Comparison of ENCODE assay signal across 23 cellular contexts in the genomic region with DNA sequence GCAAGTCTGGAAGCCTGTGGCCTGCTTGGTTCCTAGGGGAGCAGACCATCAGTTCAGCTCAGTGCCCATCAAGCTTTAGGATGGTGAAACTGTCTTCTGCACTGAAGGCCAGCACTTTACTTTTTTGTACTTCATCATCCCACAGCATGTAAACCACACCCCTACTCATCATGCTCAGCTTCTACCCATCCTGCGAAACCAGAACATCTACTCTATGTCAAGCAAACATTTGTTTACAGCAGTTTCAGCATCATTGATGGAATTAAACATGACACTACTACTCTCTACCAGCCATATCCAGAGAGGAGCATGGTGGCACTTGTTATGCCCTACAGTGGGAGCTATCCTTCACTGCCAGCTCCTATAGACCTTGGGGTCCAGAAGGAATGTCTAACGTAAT.
DNase-seq lines count a peak whose midpoint lies in the region; FAIRE-seq and TF ChIP-seq lines count a peak whose summit lies in the region.
"Had no signal": no experiment of that assay in that cellular context is flagged by ENCODE, and none has a peak within 500 bp of the region (broad histone marks: within the 10 kb centered on the region; RNA-seq: fewer than 3 reads in every experiment).

No MANE protein-coding gene starts in this region.

- TF ChIP-seq POLR2A in breast epithelium (IDR thresholded peaks at IDR 0.05): no peak

- H3K4me3 Mint-ChIP-seq in MCF 10A (ENCODE audit: unreplicated experiment): no peak overlapping the region
- H3K4me3 Mint-ChIP-seq in activated naive CD4-positive, alpha-beta T cell treated with anti-CD3 and anti-CD28 coated beads for 36 hours: no peak overlapping the region
- H3K4me3 Mint-ChIP-seq: B cell; CD4-positive, alpha-beta T cell; CD8-positive, alpha-beta T cell had no signal

- peak; percentile 23 for FAIRE-seq in keratinocyte (lab: Jason Lieb, UNC)
- FAIRE-seq: A549, D721Med, G401.6, GM12892, GM18507 had no signal

- H3K9ac ChIP-seq in keratinocyte (ENCODE audit: control insufficient read depth, extremely low read depth, insufficient read depth, low read length): no peak overlapping the region
- H3K9ac ChIP-seq: BLaER1 treated with 17β-estradiol and CSF1 and Interleukin-3, amounts not matched to agents 10 nM and 100 nM had no signal

- no peaks in the 10 kb centered on the region for H3K9me3 Mint-ChIP-seq in MCF 10A (ENCODE audit: unreplicated experiment)
- no peaks in the 10 kb centered on the region for H3K9me3 Mint-ChIP-seq in activated naive CD4-positive, alpha-beta T cell treated with anti-CD3 and anti-CD28 coated beads for 36 hours
- H3K9me3 Mint-ChIP-seq: CD4-positive, alpha-beta T cell; CD8-positive, alpha-beta T cell had no signal

- no peaks in the 10 kb centered on the region for H3K27me3 Mint-ChIP-seq in MCF 10A (ENCODE audit: insufficient read depth, unreplicated experiment)
- H3K27me3 Mint-ChIP-seq in activated naive CD4-positive, alpha-beta T cell treated with anti-CD3 and anti-CD28 coated beads for 36 hours (ENCODE audit: low read depth): no peaks in the 10 kb centered on the region
- H3K27me3 Mint-ChIP-seq: B cell; CD4-positive, alpha-beta T cell had no signal

- no peak overlapping the region for H2AFZ ChIP-seq in keratinocyte (ENCODE audit: control insufficient read depth, low read length)

- H3K4me2 ChIP-seq in keratinocyte (ENCODE audit: control insufficient read depth, extremely low read depth, insufficient read depth, low read depth, low read length): no peak overlapping the region
- H3K4me2 ChIP-seq: A549 had no signal

- no peaks in the 10 kb centered on the region for H3K27me3 ChIP-seq in breast epithelium
- H3K27me3 ChIP-seq in keratinocyte (ENCODE audit: control insufficient read depth, extremely low read depth, insufficient read depth, low read length): no peaks in the 10 kb centered on the region
- H3K27me3 ChIP-seq: BLaER1 treated with 17β-estradiol and CSF1 and Interleukin-3, amounts not matched to agents 10 nM and 100 nM had no signal

- no peaks in the 10 kb centered on the region for H4K20me1 ChIP-seq in keratinocyte (ENCODE audit: control insufficient read depth, extremely low read depth, insufficient read depth, low read length)
- H4K20me1 ChIP-seq: BLaER1 treated with 17β-estradiol and CSF1 and Interleukin-3, amounts not matched to agents 10 nM and 100 nM had no signal

- no peaks in the 10 kb centered on the region for H3K9me3 ChIP-seq in breast epithelium
- no peaks in the 10 kb centered on the region for H3K9me3 ChIP-seq in keratinocyte (ENCODE audit: control insufficient read depth, low read depth, low read length)
- H3K9me3 ChIP-seq: A549, Caco-2 had no signal

- H3K4me1 ChIP-seq in breast epithelium (no peaks in the 10 kb centered on the region), keratinocyte (ENCODE audit: control insufficient read depth, extremely low read depth, insufficient read depth, low read length) (no peaks in the 10 kb centered on the region)
- H3K4me1 ChIP-seq: A549 had no signal

- H3K36me3 ChIP-seq in breast epithelium: no peaks in the 10 kb centered on the region
- H3K36me3 ChIP-seq in keratinocyte (ENCODE audit: control insufficient read depth in 2 of 2, extremely low read depth in 1 of 2, insufficient read depth in 2 of 2, low read length in 2 of 2): no peaks in the 10 kb centered on the region
- H3K36me3 ChIP-seq: BLaER1 treated with 17β-estradiol and CSF1 and Interleukin-3, amounts not matched to agents 10 nM and 100 nM had no signal

- POLR2A ChIA-PET in MCF 10A (lab: Yijun Ruan, JAX): no interaction called here

- no peaks in the 10 kb centered on the region for H3K4me1 Mint-ChIP-seq in MCF 10A (ENCODE audit: insufficient read depth, unreplicated experiment)
- H3K4me1 Mint-ChIP-seq in activated naive CD4-positive, alpha-beta T cell treated with anti-CD3 and anti-CD28 coated beads for 36 hours (ENCODE audit: low read depth): no peaks in the 10 kb centered on the region
- H3K4me1 Mint-ChIP-seq: B cell had no signal

- DNase-seq in MCF 10A (ENCODE audit: unreplicated experiment): no peak
- no peak for DNase-seq in breast epithelium (ENCODE audit: low spot score in 2 of 2)
- DNase-seq in epithelial cell of esophagus (ENCODE audit: low read depth): peak; percentile 55
- no peak for DNase-seq in keratinocyte (ENCODE audit: low read depth, low spot score)
- no peak for DNase-seq in germinal center (ENCODE audit: low spot score)
- no peak for DNase-seq in activated naive CD4-positive, alpha-beta T cell treated with anti-CD3 and anti-CD28 coated beads for 36 hours
- DNase-seq in retina: no peak
- DNase-seq: AML-193; Caco-2; Calu3; CD4-positive, alpha-beta T cell; CD8-positive, alpha-beta T cell; DMS79 treated with DMSO at 0.1 percent for 48 hours; GF-D8 had no signal

- intact Hi-C loops in MCF 10A (cut with micrococcal nuclease) (no loop called here), breast epithelium (cut with DNase I; ENCODE audit: low total_unique reads) (no loop called here)
- intact Hi-C loops in activated naive CD4-positive, alpha-beta T cell treated with anti-CD3 and anti-CD28 coated beads for 36 hours (cut with micrococcal nuclease): no loop called here

- CTCF ChIA-PET in MCF 10A (lab: Yijun Ruan, JAX): interaction anchor here (0.8 kb wide), 1 partner anchor 22 kb away, joined by 3 read pairs; no protein-coding TSS in a partner anchor
- CTCF ChIA-PET in activated naive CD4-positive, alpha-beta T cell treated with anti-CD3 and anti-CD28 coated beads for 36 hours (lab: Charles Lee): no interaction called here

- peak overlapping the region; percentile 5 for H3K27ac Mint-ChIP-seq in MCF 10A (ENCODE audit: low read depth, unreplicated experiment)
- no peak overlapping the region for H3K27ac Mint-ChIP-seq in activated naive CD4-positive, alpha-beta T cell treated with anti-CD3 and anti-CD28 coated beads for 36 hours
- H3K27ac Mint-ChIP-seq: B cell; CD4-positive, alpha-beta T cell; CD8-positive, alpha-beta T cell had no signal

- no peaks in the 10 kb centered on the region for H3K36me3 Mint-ChIP-seq in MCF 10A (ENCODE audit: insufficient read depth, unreplicated experiment)
- H3K36me3 Mint-ChIP-seq in activated naive CD4-positive, alpha-beta T cell treated with anti-CD3 and anti-CD28 coated beads for 36 hours (ENCODE audit: low read depth): no peaks in the 10 kb centered on the region
- H3K36me3 Mint-ChIP-seq: CD8-positive, alpha-beta T cell had no signal

- H3K79me2 ChIP-seq in keratinocyte (ENCODE audit: control insufficient read depth, insufficient read depth, low read length): no peaks in the 10 kb centered on the region

- TF ChIP-seq CTCF in MCF 10A (IDR thresholded peaks at IDR 0.05; ENCODE audit: unreplicated experiment) (no peak), breast epithelium (IDR thresholded peaks at IDR 0.05) (no peak), epithelial cell of esophagus (IDR thresholded peaks at IDR 0.05; ENCODE audit: insufficient read depth, low read depth, low read length, missing control alignments) (no peak), keratinocyte (optimal IDR thresholded peaks at IDR 0.05 in 1 of 3, IDR thresholded peaks at IDR 0.05 in 1 of 3, conservative IDR thresholded peaks at IDR 0.05 in 1 of 3; ENCODE audit: extremely low read depth in 1 of 3, insufficient read depth in 2 of 3, low read length in 3 of 3) (no peak)

- H3K9me1 ChIP-seq in keratinocyte (ENCODE audit: control insufficient read depth, extremely low read depth, insufficient read depth, low read length): no peaks in the 10 kb centered on the region

- dilution Hi-C loops in keratinocyte (cut with MboI; ENCODE audit: extremely low pct_ligation_motif_present, low sequenced_read_pairs): no loop called here

- no peak overlapping the region for H3K4me3 ChIP-seq in breast epithelium
- no peak overlapping the region for H3K4me3 ChIP-seq in epithelial cell of esophagus (ENCODE audit: low read length)
- H3K4me3 ChIP-seq in keratinocyte (ENCODE audit: control insufficient read depth in 2 of 3, extremely low read depth in 1 of 3, insufficient read depth in 2 of 3, low read depth in 1 of 3, low read length in 3 of 3): no peak overlapping the region
- H3K4me3 ChIP-seq: A549; BLaER1 treated with 17β-estradiol and CSF1 and Interleukin-3, amounts not matched to agents 10 nM and 100 nM had no signal

- H3K27ac ChIP-seq in breast epithelium (no peak overlapping the region), keratinocyte (ENCODE audit: control insufficient read depth, insufficient read depth, low read length) (no peak overlapping the region)
- H3K27ac ChIP-seq: 22Rv1; A549; BLaER1 treated with 17β-estradiol and CSF1 and Interleukin-3, amounts not matched to agents 10 nM and 100 nM; C4-2B had no signal

- no TSS peak for BruUV-seq in MCF 10A (replicated peaks; lab: Mats Ljungman, UMichigan)
